ENCODE assay signal across 14 cellular contexts in genomic region chr1:98078586-98078985, GRCh38.
"Had no signal": no experiment of that assay in that cellular context is flagged by ENCODE, and none has a peak within 500 bp of the region (broad histone marks: within the 10 kb centered on the region; RNA-seq: fewer than 3 reads in every experiment).

No MANE protein-coding gene starts in this region.

- H3K36me3 ChIP-seq: prostate gland, right lobe of liver, tibial nerve, vagina had no signal

- H3K27ac ChIP-seq: prostate gland, right lobe of liver, tibial nerve, vagina had no signal

- DNase-seq: activated CD4-positive, alpha-beta T cell treated with anti-CD3 and anti-CD28 coated beads, Interleukin-2, amount 50 U/mL, for 1 hour; activated CD4-positive, CD25-positive, alpha-beta regulatory T cell; activated T-cell treated with anti-CD3 and anti-CD28 coated beads for 4 hours; amniotic stem cell; cerebellar nuclear complex; dermis blood vessel endothelial cell; glutamatergic neuron; left cardiac atrium; natural killer cell; nucleus accumbens; right lobe of liver had no signal

- H3K4me3 ChIP-seq: prostate gland, right lobe of liver, tibial nerve, vagina had no signal

- H3K4me1 ChIP-seq: prostate gland, right lobe of liver, tibial nerve, vagina had no signal

- H3K9me3 ChIP-seq: prostate gland, right lobe of liver, tibial nerve, vagina had no signal

- H3K27me3 ChIP-seq: right lobe of liver, tibial nerve, vagina had no signal
